ENCODE assay signal across 8 cellular contexts in the genomic region with DNA sequence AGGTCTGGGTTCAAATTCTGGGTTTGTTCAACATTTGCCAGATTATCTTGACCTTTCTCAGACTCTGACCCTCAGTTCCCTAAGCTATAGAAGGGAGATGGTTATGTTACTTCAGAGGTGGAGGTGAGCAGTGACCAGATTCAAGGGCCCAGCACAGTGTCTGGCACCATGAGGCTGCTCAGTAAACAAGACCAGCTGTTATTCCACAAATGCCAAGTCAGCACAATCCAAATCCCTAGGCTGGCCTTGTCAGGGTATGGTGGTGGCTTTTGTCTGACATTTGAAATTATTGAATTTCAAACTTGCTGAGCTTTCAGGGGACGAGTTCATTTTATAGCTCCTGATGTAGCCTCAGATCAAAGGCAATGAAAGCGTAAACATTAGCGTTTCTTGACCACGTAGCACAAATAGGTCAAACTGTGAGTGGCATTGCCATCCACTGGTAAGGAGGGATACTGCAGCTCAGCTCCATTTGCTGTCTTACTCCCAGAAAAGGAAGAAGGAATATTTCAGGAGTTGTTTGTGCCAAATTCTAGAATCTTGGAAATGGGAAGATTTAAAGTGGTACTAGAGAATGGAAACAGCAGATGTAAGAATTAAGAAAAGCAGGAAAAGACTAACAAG.
DNase-seq lines count a peak whose midpoint lies in the region; FAIRE-seq and TF ChIP-seq lines count a peak whose summit lies in the region.

No MANE protein-coding gene starts in this region.

- no peaks in the 10 kb centered on the region for H3K27me3 ChIP-seq in WERI-Rb-1 (ENCODE audit: insufficient read depth, low read depth, severe bottlenecking)

- H3K4me3 ChIP-seq in WERI-Rb-1 (ENCODE audit: low read depth, low read length) (no peak overlapping the region), kidney (ENCODE audit: low read length in 2 of 2) (no peak overlapping the region)

- H3K9me3 ChIP-seq in WERI-Rb-1 (ENCODE audit: severe bottlenecking) (no peaks in the 10 kb centered on the region), kidney (ENCODE audit: control insufficient read depth in 1 of 2, low read length in 2 of 2) (no peaks in the 10 kb centered on the region)

- DNase-seq in AG08396 (ENCODE audit: low spot score) (peak; percentile 39), HEK293T (ENCODE audit: extremely low spot score) (peak; percentile 62), WERI-Rb-1 (no peak), kidney (no peak), retina (no peak), DMS114 treated with DMSO at 0.1 percent for 48 hours (lab: John Stamatoyannopoulos, UW; ENCODE audit: unreplicated experiment) (no peak)
- no peak for DNase-seq in effector CD8-positive, alpha-beta T cell (lab: John Stamatoyannopoulos, UW)
- DNase-seq in activated CD4-positive, CD25-positive, alpha-beta regulatory T cell treated with anti-CD3 and anti-CD28 coated beads, Interleukin-2, amount 50 U/mL, for 72 hours, result no peak

- intact Hi-C loops in kidney (cut with DNase I), result no loop called here

- POLR2A ChIA-PET in HEK293T (lab: Yijun Ruan, JAX), result no interaction called here

- H3K4me1 ChIP-seq in kidney (ENCODE audit: control insufficient read depth in 1 of 2, insufficient read depth in 1 of 2, low read depth in 1 of 2, low read length in 2 of 2), result peaks cover 0 to 6% of the 10 kb centered on the region in 2 donors

- H3K27ac ChIP-seq in WERI-Rb-1, result no peak overlapping the region
- H3K27ac ChIP-seq in kidney (ENCODE audit: low read depth in 2 of 2, low read length in 2 of 2), result no peak overlapping the region

- H3K36me3 ChIP-seq in WERI-Rb-1 (peaks cover 4% of the 10 kb centered on the region; the same call in 1 of the 2 replicates), kidney (ENCODE audit: control insufficient read depth in 1 of 2, insufficient read depth in 2 of 2, low read length in 2 of 2) (no peaks in the 10 kb centered on the region)

- CTCF ChIA-PET in HEK293T (lab: Yijun Ruan, JAX), result interaction anchor here (0.8 to 1.4 kb wide), 6 partner anchors 63 to 312 kb away, joined by 3 to 6 read pairs (median 4); no protein-coding TSS in a partner anchor

- peak overlapping the region in 1 of 2 donors; percentile 13 for H3K9ac ChIP-seq in kidney (ENCODE audit: low read length in 2 of 2)

- TF ChIP-seq CTCF in WERI-Rb-1 (IDR thresholded peaks at IDR 0.05; ENCODE audit: low read depth, low read length) (peak; percentile 65), kidney (IDR thresholded peaks at IDR 0.05; ENCODE audit: borderline replicate concordance, extremely low read depth, insufficient read depth) (peak; percentile 56)

- no peak for FAIRE-seq in kidney (lab: Jason Lieb, UNC)

TF ChIP-seq in HEK293T, 16 proteins besides CTCF, POLR2A, EP300 and RAD21:
- TF ChIP-seq, protein P1, sequence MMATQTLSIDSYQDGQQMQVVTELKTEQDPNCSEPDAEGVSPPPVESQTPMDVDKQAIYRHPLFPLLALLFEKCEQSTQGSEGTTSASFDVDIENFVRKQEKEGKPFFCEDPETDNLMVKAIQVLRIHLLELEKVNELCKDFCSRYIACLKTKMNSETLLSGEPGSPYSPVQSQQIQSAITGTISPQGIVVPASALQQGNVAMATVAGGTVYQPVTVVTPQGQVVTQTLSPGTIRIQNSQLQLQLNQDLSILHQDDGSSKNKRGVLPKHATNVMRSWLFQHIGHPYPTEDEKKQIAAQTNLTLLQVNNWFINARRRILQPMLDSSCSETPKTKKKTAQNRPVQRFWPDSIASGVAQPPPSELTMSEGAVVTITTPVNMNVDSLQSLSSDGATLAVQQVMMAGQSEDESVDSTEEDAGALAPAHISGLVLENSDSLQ (IDR thresholded peaks at IDR 0.05), result peak; percentile 51; the same call in 1 of the 2 replicates
- no peak for TF ChIP-seq ELF4 (IDR thresholded peaks at IDR 0.05)

Comparison
In these comparisons a context has a peak if more than half of its experiments do, and no peak if none do; other contexts are left out.
1. DNase-seq: peak in AG08396 (single experiment) and HEK293T (single experiment); none in WERI-Rb-1 (single experiment), kidney (single experiment), effector CD8-positive, alpha-beta T cell (single experiment), activated CD4-positive, CD25-positive, alpha-beta regulatory T cell treated with anti-CD3 and anti-CD28 coated beads, Interleukin-2, amount 50 U/mL, for 72 hours (single experiment), retina (single experiment) and DMS114 treated with DMSO at 0.1 percent for 48 hours (single experiment).